ENCODE assay signal across 28 cellular contexts in the genomic region with DNA sequence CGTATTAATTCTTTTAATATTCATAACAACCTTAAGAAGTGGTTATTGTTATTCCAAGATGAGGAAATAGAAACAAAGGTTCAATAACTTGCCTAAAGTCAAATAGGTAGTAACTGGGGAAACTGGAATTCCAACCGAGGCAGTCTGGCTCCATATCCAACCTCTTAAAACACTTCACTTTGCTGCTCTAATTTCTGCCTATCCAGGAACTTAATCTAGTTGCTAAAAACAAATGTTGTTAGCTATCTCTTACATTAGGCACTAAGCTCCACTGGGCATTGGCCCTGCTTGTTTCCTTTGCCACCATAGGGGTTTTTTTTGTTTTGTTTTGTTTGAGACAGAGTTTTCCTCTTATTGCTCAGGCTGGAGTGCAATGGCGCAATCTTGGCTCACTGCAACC. TPM values are rescaled to one million over a fixed set of nuclear protein-coding genes. Genes with fewer than 3 reads are reported as not detected.
"Had no signal": no experiment of that assay in that cellular context is flagged by ENCODE, and none has a peak within 500 bp of the region (broad histone marks: within the 10 kb centered on the region; RNA-seq: fewer than 3 reads in every experiment).

No MANE protein-coding gene starts in this region.

- H3K9me3 Mint-ChIP-seq: immature natural killer cell; naive thymus-derived CD8-positive, alpha-beta T cell; nephron; neural crest cell; stimulated activated memory B cell treated with anti-CD40 and anti-IgM and Interleukin-4, amounts not matched to agents 10 μg/mL and 1 μg/mL and 100 μg/mL, for 72 hours; stimulated activated naive CD8-positive, alpha-beta T cell treated with anti-CD3 and anti-CD28 coated beads, Interleukin-15, amount 100 ng/mL, for 72 hours; type B pancreatic cell had no signal

- H3K4me1 Mint-ChIP-seq: immature natural killer cell; nephron; neural crest cell; stimulated activated memory B cell treated with anti-CD40 and anti-IgM and Interleukin-4, amounts not matched to agents 10 μg/mL and 1 μg/mL and 100 μg/mL, for 72 hours; stimulated activated naive CD8-positive, alpha-beta T cell treated with anti-CD3 and anti-CD28 coated beads, Interleukin-15, amount 100 ng/mL, for 72 hours had no signal

- H3K36me3 ChIP-seq: uterus had no signal

- H3K27ac ChIP-seq: lower lobe of right lung, pancreas, prostate gland, tibial nerve, uterus had no signal

- H3K4me3 Mint-ChIP-seq: immature natural killer cell; naive thymus-derived CD8-positive, alpha-beta T cell; nephron; neural crest cell; stimulated activated memory B cell treated with anti-CD40 and anti-IgM and Interleukin-4, amounts not matched to agents 10 μg/mL and 1 μg/mL and 100 μg/mL, for 72 hours; stimulated activated naive CD8-positive, alpha-beta T cell treated with anti-CD3 and anti-CD28 coated beads, Interleukin-15, amount 100 ng/mL, for 72 hours; type B pancreatic cell had no signal

- H3K4me1 ChIP-seq: lower lobe of right lung, pancreas, prostate gland, right lobe of liver, tibial nerve, uterus had no signal

- ATAC-seq: left colon; lower lobe of right lung; naive thymus-derived CD8-positive, alpha-beta T cell; pancreas; right lobe of liver; stimulated activated memory B cell treated with anti-CD40 and anti-IgM and Interleukin-4, amounts not matched to agents 10 μg/mL and 1 μg/mL and 100 μg/mL, for 72 hours; stimulated activated naive CD8-positive, alpha-beta T cell treated with anti-CD3 and anti-CD28 coated beads, Interleukin-15, amount 100 ng/mL, for 72 hours had no signal

- H3K27me3 Mint-ChIP-seq: naive thymus-derived CD8-positive, alpha-beta T cell; stimulated activated memory B cell treated with anti-CD40 and anti-IgM and Interleukin-4, amounts not matched to agents 10 μg/mL and 1 μg/mL and 100 μg/mL, for 72 hours; stimulated activated naive CD8-positive, alpha-beta T cell treated with anti-CD3 and anti-CD28 coated beads, Interleukin-15, amount 100 ng/mL, for 72 hours; type B pancreatic cell had no signal

- H3K4me2 ChIP-seq: smooth muscle cell had no signal

- H3K27me3 ChIP-seq: pancreas, right lobe of liver, tibial nerve, uterus had no signal

- H3K4me3 ChIP-seq: lower lobe of right lung, pancreas, prostate gland, right lobe of liver, smooth muscle cell, tibial nerve, uterus had no signal

- H3K9me3 ChIP-seq: lower lobe of right lung, pancreas, prostate gland, right lobe of liver, tibial nerve, uterus had no signal

- H3K27ac Mint-ChIP-seq: nephron; stimulated activated memory B cell treated with anti-CD40 and anti-IgM and Interleukin-4, amounts not matched to agents 10 μg/mL and 1 μg/mL and 100 μg/mL, for 72 hours; type B pancreatic cell had no signal

- DNase-seq: hypothalamus; immature natural killer cell; kidney; left colon; lower lobe of right lung; mammary epithelial cell; mesenchymal stem cell; naive thymus-derived CD8-positive, alpha-beta T cell; nucleus accumbens; pancreas; posterior cingulate gyrus; retina; right lobe of liver; stimulated activated CD4-positive, alpha-beta T cell treated with anti-CD3 and anti-CD28 coated beads, Interleukin-1b, Interleukin-23, amount 100 ng/mL, for 48 hours; stimulated activated CD4-positive, alpha-beta T cell treated with anti-CD3 and anti-CD28 coated beads, Interleukin-2, amount 100 ng/mL, for 48 hours; stimulated activated CD4-positive, alpha-beta T cell treated with anti-CD3 and anti-CD28 coated beads, Interleukin-4, amount 100 ng/mL, for 4 hours; stimulated activated CD8-positive, alpha-beta memory T cell treated with anti-CD3 and anti-CD28 coated beads, Interleukin-4, amount 100 ng/mL, for 48 hours; stimulated activated naive CD4-positive, alpha-beta T cell treated with Interleukin-2 at 50 U/mL for 16 hours; stimulated activated naive CD8-positive, alpha-beta T cell treated with anti-CD3 and anti-CD28 coated beads, Interleukin-15, amount 100 ng/mL, for 72 hours; substantia nigra; uterus had no signal

RNA-seq across cellular contexts. Expression of a gene that starts 48.2 kb away (rescaled TPM):
- polyA plus RNA-seq: immature natural killer cell had no signal
